14 cellular contexts compared by ENCODE assay signal in the genomic region with DNA sequence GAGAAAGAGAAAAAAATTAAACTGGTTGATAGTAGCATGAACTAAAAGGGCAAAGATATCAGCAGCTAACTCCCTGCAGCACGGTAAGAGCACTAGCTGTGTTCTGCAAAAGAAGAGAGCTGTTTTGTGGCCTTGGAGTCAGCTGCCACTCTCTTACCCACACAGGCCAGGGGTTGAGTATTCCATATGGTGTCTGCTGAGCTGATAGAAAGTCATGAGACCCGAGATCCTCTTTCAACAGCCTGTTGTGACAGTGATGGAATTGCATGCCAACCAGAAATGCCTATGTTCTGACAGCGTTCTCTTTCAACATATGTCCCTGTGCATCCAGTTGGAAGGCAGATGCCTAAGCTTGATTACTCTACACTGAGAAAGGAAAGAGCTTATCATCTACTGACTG. TPM values are rescaled to one million over a fixed set of nuclear protein-coding genes. Genes with fewer than 3 reads are reported as not detected.
DNase-seq lines count a peak whose midpoint lies in the region; ATAC-seq and TF ChIP-seq lines count a peak whose summit lies in the region.
"Had no signal": no experiment of that assay in that cellular context is flagged by ENCODE, and none has a peak within 500 bp of the region (broad histone marks: within the 10 kb centered on the region; RNA-seq: fewer than 3 reads in every experiment).

No MANE protein-coding gene starts in this region.

- DNase-seq in NCI-H82 (lab: John Stamatoyannopoulos, UW): peak; percentile 73
- no peak for DNase-seq in NCI-H82 treated with DMSO at 0.1 percent for 48 hours (lab: John Stamatoyannopoulos, UW; ENCODE audit: unreplicated experiment)
- DNase-seq in amniotic epithelial cell (ENCODE audit: low read depth): peak; percentile 98
- DNase-seq in heart right ventricle: no peak
- DNase-seq in kidney glomerular epithelial cell (lab: John Stamatoyannopoulos, UW): no peak
- DNase-seq in activated CD4-positive, alpha-beta T cell treated with anti-CD3 and anti-CD28 coated beads, Interleukin-2, amount 50 U/mL, for 4 hours: no peak
- DNase-seq in posterior vena cava (ENCODE audit: low spot score): no peak
- DNase-seq: body of pancreas, NCI-H1048, right lobe of liver, SIG-M5 had no signal

- intact Hi-C loops in heart right ventricle (cut with DNase I): loop anchor here in 1 of 10 donors (5.0 kb wide), 1 partner anchor 38 kb away; the partner anchor contains the start of gene TMTC1
- intact Hi-C loops in posterior vena cava (cut with DNase I): loop anchor here in 1 of 2 donors (2.0 kb wide), 1 partner anchor 17 kb away; no protein-coding TSS in a partner anchor

- H3K27me3 ChIP-seq in heart right ventricle (no peaks in the 10 kb centered on the region), subcutaneous abdominal adipose tissue (ENCODE audit: control insufficient read depth in 5 of 5, insufficient read depth in 4 of 5, low read length in 5 of 5) (no peaks in the 10 kb centered on the region)
- H3K27me3 ChIP-seq: body of pancreas, right lobe of liver had no signal

- no peak overlapping the region for H3K4me3 ChIP-seq in heart right ventricle
- H3K4me3 ChIP-seq in subcutaneous abdominal adipose tissue (ENCODE audit: low read depth in 1 of 5, low read length in 5 of 5): no peak overlapping the region
- H3K4me3 ChIP-seq: A549, body of pancreas, right lobe of liver had no signal

- ATAC-seq in heart right ventricle: peak in 3 of 8 donors; percentile 39 to 54 (median 44)
- ATAC-seq: A549; body of pancreas; stimulated activated memory B cell treated with anti-CD40 and anti-IgM and Interleukin-4, amounts not matched to agents 10 μg/mL and 1 μg/mL and 100 μg/mL, for 72 hours had no signal

- H3K27ac ChIP-seq in heart right ventricle (peak overlapping the region in 8 of 10 donors; percentile 9 to 83 (median 34)), subcutaneous abdominal adipose tissue (ENCODE audit: low read depth, low read length) (peak overlapping the region; percentile 75)
- H3K27ac ChIP-seq: A549, body of pancreas, right lobe of liver had no signal

- H3K9me3 ChIP-seq in heart right ventricle (no peaks in the 10 kb centered on the region), subcutaneous abdominal adipose tissue (ENCODE audit: control insufficient read depth in 5 of 5, low read length in 5 of 5) (no peaks in the 10 kb centered on the region)
- H3K9me3 ChIP-seq: A549, body of pancreas, right lobe of liver had no signal

- 33 to 38% methylated on average over 3 of the region's 3 CpGs for WGBS in heart right ventricle, 2 donors

- H3K4me1 ChIP-seq in heart right ventricle (peaks cover 0 to 57% (median 45%) of the 10 kb centered on the region in 9 donors), subcutaneous abdominal adipose tissue (ENCODE audit: control insufficient read depth in 5 of 5, insufficient read depth in 5 of 5, low read length in 5 of 5) (peaks cover 2 to 17% (median 11%) of the 10 kb centered on the region in 5 donors)
- H3K4me1 ChIP-seq: A549, body of pancreas, right lobe of liver had no signal

- TF ChIP-seq CTCF in heart right ventricle (IDR thresholded peaks at IDR 0.05): no peak

- H3K36me3 ChIP-seq in heart right ventricle (peaks cover 0 to 23% (median 0%) of the 10 kb centered on the region in 9 donors), subcutaneous abdominal adipose tissue (ENCODE audit: control insufficient read depth in 5 of 5, insufficient read depth in 5 of 5, low read length in 5 of 5) (peaks cover 0 to 6% (median 5%) of the 10 kb centered on the region in 5 donors)
- H3K36me3 ChIP-seq: right lobe of liver had no signal

- no peak overlapping the region for H3K9ac ChIP-seq in subcutaneous abdominal adipose tissue (ENCODE audit: low read length in 5 of 5)

RNA-seq across cellular contexts. Expression of gene TMTC1, which starts 39.9 kb away (rescaled TPM):
- total RNA-seq in heart right ventricle (10 to 100 TPM; 16.4 to 54.2 (median 23.9) TPM), posterior vena cava (10 to 100 TPM; 54.7 to 63.8 TPM)
- polyA plus RNA-seq in heart right ventricle: 10 to 100 TPM in 1 of 2 donors, 1 to 10 TPM in 1; 9.6 to 16.3 TPM

Comparison
In these comparisons a context has a peak if more than half of its experiments do, and no peak if none do; other contexts are left out.
1. DNase-seq: peak in NCI-H82 (single experiment) and amniotic epithelial cell (single experiment); none in NCI-H82 treated with DMSO at 0.1 percent for 48 hours (single experiment), heart right ventricle (0 of 2), kidney glomerular epithelial cell (single experiment), activated CD4-positive, alpha-beta T cell treated with anti-CD3 and anti-CD28 coated beads, Interleukin-2, amount 50 U/mL, for 4 hours (0 of 2) and posterior vena cava (single experiment).